In genomic region chr12:106957617-106958016, GRCh38 we compare ENCODE assay signal across 8 cellular contexts. TPM values are rescaled to one million over a fixed set of nuclear protein-coding genes. Genes with fewer than 3 reads are reported as not detected.
DNase-seq lines count a peak whose midpoint lies in the region; ATAC-seq and TF ChIP-seq lines count a peak whose summit lies in the region.

No MANE protein-coding gene starts in this region.

- H3K4me1 Mint-ChIP-seq in effector memory CD8-positive, alpha-beta T cell (ENCODE audit: low read depth in 2 of 2), result peaks cover 15 to 47% of the 10 kb centered on the region in 2 donors
- peaks cover 14% of the 10 kb centered on the region for H3K4me1 Mint-ChIP-seq in progenitor cell of endocrine pancreas (ENCODE audit: low read depth)

- no peaks in the 10 kb centered on the region for H3K36me3 ChIP-seq in ES-I3 (ENCODE audit: insufficient read depth, low read length)

- peaks cover 25% of the 10 kb centered on the region for H3K36me3 Mint-ChIP-seq in effector memory CD8-positive, alpha-beta T cell (ENCODE audit: insufficient read depth)
- H3K36me3 Mint-ChIP-seq in progenitor cell of endocrine pancreas (ENCODE audit: insufficient read depth), result no peaks in the 10 kb centered on the region

- no peaks in the 10 kb centered on the region; the same call in 1 of the 2 replicates for H3K9me3 ChIP-seq in ES-I3 (ENCODE audit: control insufficient read depth, insufficient read depth, low read length)

- no peaks in the 10 kb centered on the region for H3K4me1 ChIP-seq in ES-I3 (ENCODE audit: insufficient read depth, low read length)

- no peak for TF ChIP-seq CTCF in progenitor cell of endocrine pancreas (IDR thresholded peaks at IDR 0.05; ENCODE audit: unreplicated experiment)

- DNase-seq in NCI-H69 (lab: John Stamatoyannopoulos, UW) (peak; percentile 46), progenitor cell of endocrine pancreas (ENCODE audit: low spot score, unreplicated experiment) (no peak), COLO668 (lab: John Stamatoyannopoulos, UW; ENCODE audit: unreplicated experiment) (no peak), T-helper 9 cell (no peak)
- no peak for DNase-seq in effector memory CD8-positive, alpha-beta T cell

- no peaks in the 10 kb centered on the region for H3K27me3 Mint-ChIP-seq in effector memory CD8-positive, alpha-beta T cell
- peaks cover 3% of the 10 kb centered on the region for H3K27me3 Mint-ChIP-seq in progenitor cell of endocrine pancreas

- no peak for ATAC-seq in effector memory CD8-positive, alpha-beta T cell (replicated peaks)
- ATAC-seq in esophagus mucosa, result no peak
- no peak for ATAC-seq in HG03520 (IDR thresholded peaks at IDR 0.05; ENCODE audit: unreplicated experiment)

- peak overlapping the region; percentile 98 for H3K4me3 Mint-ChIP-seq in effector memory CD8-positive, alpha-beta T cell
- H3K4me3 Mint-ChIP-seq in progenitor cell of endocrine pancreas (ENCODE audit: low read depth), result peak overlapping the region; percentile 93

- H3K9ac ChIP-seq in ES-I3 (ENCODE audit: low read depth, low read length), result peak overlapping the region; percentile 93; the same call in 1 of the 2 replicates

- peak overlapping the region; percentile 97 to 99 for H3K27ac Mint-ChIP-seq in effector memory CD8-positive, alpha-beta T cell
- H3K27ac Mint-ChIP-seq in progenitor cell of endocrine pancreas, result peak overlapping the region; percentile 98

- no peaks in the 10 kb centered on the region for H3K9me3 Mint-ChIP-seq in effector memory CD8-positive, alpha-beta T cell
- H3K9me3 Mint-ChIP-seq in progenitor cell of endocrine pancreas (ENCODE audit: low read depth), result no peaks in the 10 kb centered on the region

RNA-seq across cellular contexts. Expression of gene TMEM263, which starts 1.9 kb away (rescaled TPM):
- total RNA-seq in progenitor cell of endocrine pancreas (37.6 and 39.7 TPM in 2 replicates), esophagus mucosa (4.3 TPM)

RNA-seq across cellular contexts. Expression of gene MTERF2, which starts 29.3 kb away (rescaled TPM):
- total RNA-seq in progenitor cell of endocrine pancreas (15.3 and 18.3 TPM in 2 replicates), esophagus mucosa (2.8 TPM)
